Comparison of ENCODE assay signal across 18 cellular contexts in genomic region chrX:44011505-44011904, GRCh38.
"Had no signal": no experiment of that assay in that cellular context is flagged by ENCODE, and none has a peak within 500 bp of the region (broad histone marks: within the 10 kb centered on the region; RNA-seq: fewer than 3 reads in every experiment).

No MANE protein-coding gene starts in this region.

- DNase-seq: activated CD4-positive, alpha-beta T cell treated with anti-CD3 and anti-CD28 coated beads, Interleukin-2, amount 50 U/mL, for 48 hours; activated gamma-delta T cell treated with Interleukin-2 at 50 U/mL for 16 hours; activated T-cell treated with anti-CD3 and anti-CD28 coated beads for 4 hours; adrenal gland; cerebellar nuclear complex; cortex of kidney; effector CD4-positive, alpha-beta T cell; heart left ventricle; mesendoderm; naive thymus-derived CD8-positive, alpha-beta T cell; ovary; right lobe of liver; small intestine; stimulated activated CD4-positive, alpha-beta T cell treated with anti-CD3 and anti-CD28 coated beads, Interleukin-15, amount 100 ng/mL, for 24 hours; stimulated activated CD4-positive, alpha-beta T cell treated with anti-CD3 and anti-CD28 coated beads, Interleukin-2, amount 100 ng/mL, for 48 hours; stimulated activated naive CD8-positive, alpha-beta T cell treated with anti-CD3 and anti-CD28 coated beads, Interleukin-15, amount 100 ng/mL, for 72 hours; transverse colon had no signal

- ATAC-seq: activated naive CD4-positive, alpha-beta T cell treated with anti-CD3 and anti-CD28 coated beads, Interleukin-2, amount 50 U/mL, for 72 hours; heart left ventricle; naive thymus-derived CD8-positive, alpha-beta T cell; right lobe of liver; stimulated activated naive CD8-positive, alpha-beta T cell treated with anti-CD3 and anti-CD28 coated beads, Interleukin-15, amount 100 ng/mL, for 72 hours had no signal
